Comparison of ENCODE assay signal across 2 cellular contexts in the genomic region with DNA sequence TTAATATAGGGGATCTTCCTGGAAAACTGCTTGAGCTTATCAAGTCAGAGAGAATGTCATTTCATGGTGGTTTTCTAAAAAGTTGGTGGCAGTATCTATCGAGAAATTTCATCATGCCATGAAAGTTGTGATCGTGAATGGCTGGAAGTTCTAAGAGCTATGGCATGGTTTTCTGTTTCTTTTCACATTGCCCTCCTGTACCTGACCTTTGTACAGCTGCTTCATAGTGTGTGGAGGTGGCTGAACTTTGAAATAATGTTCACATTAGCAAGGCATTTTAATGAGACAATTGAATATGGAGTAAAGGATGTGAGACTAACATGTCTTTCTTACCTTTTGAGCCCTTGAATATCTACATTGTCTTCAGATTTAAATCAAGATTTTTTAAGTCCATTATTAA.
TF ChIP-seq lines count a peak whose summit lies in the region.

No MANE protein-coding gene starts in this region.

TF ChIP-seq in liver, 16 proteins besides CTCF, POLR2A, EP300 and RAD21 (continued from another document):
- TF ChIP-seq REST (IDR thresholded peaks at IDR 0.05): no peak
- TF ChIP-seq RXRA (IDR thresholded peaks at IDR 0.05): peak; percentile 51 to 69
- no peak for TF ChIP-seq EGR1 (IDR thresholded peaks at IDR 0.05; ENCODE audit: low read depth in 2 of 2)
- no peak for TF ChIP-seq NR2F2 (IDR thresholded peaks at IDR 0.05)
- TF ChIP-seq, protein P1, sequence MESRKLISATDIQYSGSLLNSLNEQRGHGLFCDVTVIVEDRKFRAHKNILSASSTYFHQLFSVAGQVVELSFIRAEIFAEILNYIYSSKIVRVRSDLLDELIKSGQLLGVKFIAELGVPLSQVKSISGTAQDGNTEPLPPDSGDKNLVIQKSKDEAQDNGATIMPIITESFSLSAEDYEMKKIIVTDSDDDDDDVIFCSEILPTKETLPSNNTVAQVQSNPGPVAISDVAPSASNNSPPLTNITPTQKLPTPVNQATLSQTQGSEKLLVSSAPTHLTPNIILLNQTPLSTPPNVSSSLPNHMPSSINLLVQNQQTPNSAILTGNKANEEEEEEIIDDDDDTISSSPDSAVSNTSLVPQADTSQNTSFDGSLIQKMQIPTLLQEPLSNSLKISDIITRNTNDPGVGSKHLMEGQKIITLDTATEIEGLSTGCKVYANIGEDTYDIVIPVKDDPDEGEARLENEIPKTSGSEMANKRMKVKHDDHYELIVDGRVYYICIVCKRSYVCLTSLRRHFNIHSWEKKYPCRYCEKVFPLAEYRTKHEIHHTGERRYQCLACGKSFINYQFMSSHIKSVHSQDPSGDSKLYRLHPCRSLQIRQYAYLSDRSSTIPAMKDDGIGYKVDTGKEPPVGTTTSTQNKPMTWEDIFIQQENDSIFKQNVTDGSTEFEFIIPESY (IDR thresholded peaks at IDR 0.05): no peak
- TF ChIP-seq HNF4G (IDR thresholded peaks at IDR 0.05): peak; percentile 50
- peak; percentile 39 for TF ChIP-seq YY1 (IDR thresholded peaks at IDR 0.05)
- TF ChIP-seq FOXA2 (IDR thresholded peaks at IDR 0.05): no peak
- TF ChIP-seq FOXA1 (IDR thresholded peaks at IDR 0.05): no peak

TF ChIP-seq in HepG2, 621 proteins besides CTCF, POLR2A, EP300 and RAD21 (continued from another document):
- TF ChIP-seq ZNF609 (CRISPR knock-in tag; IDR thresholded peaks at IDR 0.05; ENCODE audit: borderline replicate concordance): no peak
- TF ChIP-seq ZNF234 (CRISPR knock-in tag; conservative IDR thresholded peaks at IDR 0.05): no peak
- no peak for TF ChIP-seq SP5 (CRISPR knock-in tag; IDR thresholded peaks at IDR 0.05; ENCODE audit: borderline replicate concordance, low read depth)
- no peak for TF ChIP-seq ZFP82 (CRISPR knock-in tag; IDR thresholded peaks at IDR 0.05; ENCODE audit: borderline replicate concordance)
- TF ChIP-seq ZNF557 (CRISPR knock-in tag; IDR thresholded peaks at IDR 0.05): no peak
- TF ChIP-seq SAP130 (CRISPR knock-in tag; IDR thresholded peaks at IDR 0.05; ENCODE audit: low read depth): no peak
- TF ChIP-seq, protein P2, sequence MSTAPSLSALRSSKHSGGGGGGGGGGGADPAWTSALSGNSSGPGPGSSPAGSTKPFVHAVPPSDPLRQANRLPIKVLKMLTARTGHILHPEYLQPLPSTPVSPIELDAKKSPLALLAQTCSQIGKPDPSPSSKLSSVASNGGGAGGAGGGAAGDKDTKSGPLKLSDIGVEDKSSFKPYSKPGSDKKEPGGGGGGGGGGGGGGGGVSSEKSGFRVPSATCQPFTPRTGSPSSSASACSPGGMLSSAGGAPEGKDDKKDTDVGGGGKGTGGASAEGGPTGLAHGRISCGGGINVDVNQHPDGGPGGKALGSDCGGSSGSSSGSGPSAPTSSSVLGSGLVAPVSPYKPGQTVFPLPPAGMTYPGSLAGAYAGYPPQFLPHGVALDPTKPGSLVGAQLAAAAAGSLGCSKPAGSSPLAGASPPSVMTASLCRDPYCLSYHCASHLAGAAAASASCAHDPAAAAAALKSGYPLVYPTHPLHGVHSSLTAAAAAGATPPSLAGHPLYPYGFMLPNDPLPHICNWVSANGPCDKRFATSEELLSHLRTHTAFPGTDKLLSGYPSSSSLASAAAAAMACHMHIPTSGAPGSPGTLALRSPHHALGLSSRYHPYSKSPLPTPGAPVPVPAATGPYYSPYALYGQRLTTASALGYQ (CRISPR knock-in tag; IDR thresholded peaks at IDR 0.05): no peak
- no peak for TF ChIP-seq FOXO4 (CRISPR knock-in tag; conservative IDR thresholded peaks at IDR 0.05)
- no peak for TF ChIP-seq ZNF746 (CRISPR knock-in tag; IDR thresholded peaks at IDR 0.05)
